Comparison of ENCODE assay signal across 8 cellular contexts in genomic region chr16:29805232-29806095, GRCh38. TPM values are rescaled to one million over a fixed set of nuclear protein-coding genes. Genes with fewer than 3 reads are reported as not detected.
A peak's percentile ranks its signal among the peaks of the same experiment; 100 is the strongest.
DNase-seq lines count a peak whose midpoint lies in the region; ATAC-seq and TF ChIP-seq lines count a peak whose summit lies in the region.

No MANE protein-coding gene starts in this region.

- peaks cover 43% of the 10 kb centered on the region for H3K4me1 Mint-ChIP-seq in activated CD8-positive, alpha-beta memory T cell treated with anti-CD3 and anti-CD28 coated beads, Interleukin-2, amount 10 ng/mL, durations not matched to agents 7 days and 5 days
- H3K4me1 Mint-ChIP-seq in effector memory CD8-positive, alpha-beta T cell (ENCODE audit: low read depth in 2 of 2): peaks cover 37 to 40% of the 10 kb centered on the region in 2 donors
- peaks cover 33% of the 10 kb centered on the region for H3K4me1 Mint-ChIP-seq in memory B cell

- H3K9me3 Mint-ChIP-seq in activated CD8-positive, alpha-beta memory T cell treated with anti-CD3 and anti-CD28 coated beads, Interleukin-2, amount 10 ng/mL, durations not matched to agents 7 days and 5 days (ENCODE audit: low read depth): no peaks in the 10 kb centered on the region
- no peaks in the 10 kb centered on the region for H3K9me3 Mint-ChIP-seq in effector memory CD8-positive, alpha-beta T cell
- no peaks in the 10 kb centered on the region for H3K9me3 Mint-ChIP-seq in memory B cell

- DNase-seq in COLO829 (ENCODE audit: low spot score) (peak; percentile 87), GM20000 (ENCODE audit: low spot score) (peak; percentile 95), HT-29 (ENCODE audit: low spot score) (peak; percentile 96), NOMO-1 (lab: John Stamatoyannopoulos, UW; ENCODE audit: unreplicated experiment in 2 of 2) (peak; percentile 95 to 98), memory B cell (ENCODE audit: low spot score in 2 of 2) (peak; percentile 91 to 96)
- DNase-seq in activated CD8-positive, alpha-beta memory T cell treated with anti-CD3 and anti-CD28 coated beads, Interleukin-2, amount 10 ng/mL, durations not matched to agents 7 days and 5 days: peak; percentile 99
- peak; percentile 95 to 97 (median 96) for DNase-seq in effector memory CD8-positive, alpha-beta T cell
- DNase-seq in stimulated activated CD4-positive, alpha-beta T cell treated with anti-CD3 and anti-CD28 coated beads, TNF-alpha, amount 100 ng/mL, for 48 hours (ENCODE audit: low read depth in 3 of 3): peak; percentile 92 to 96 (median 95)

- CTCF ChIA-PET in activated CD8-positive, alpha-beta memory T cell treated with anti-CD3 and anti-CD28 coated beads, Interleukin-2, amount 10 ng/mL, durations not matched to agents 7 days and 5 days (lab: Charles Lee): interaction anchor here (2.0 to 3.6 kb wide), 3 partner anchors 15 to 105 kb away, joined by 11 to 35 read pairs (median 29); partner anchors contain the start of gene KIF22

- no peak for TF ChIP-seq CTCF in GM20000 (IDR thresholded peaks at IDR 0.05; ENCODE audit: extremely low read depth, missing control alignments)

- peaks cover 57% of the 10 kb centered on the region for H3K36me3 Mint-ChIP-seq in activated CD8-positive, alpha-beta memory T cell treated with anti-CD3 and anti-CD28 coated beads, Interleukin-2, amount 10 ng/mL, durations not matched to agents 7 days and 5 days
- peaks cover 66% of the 10 kb centered on the region for H3K36me3 Mint-ChIP-seq in effector memory CD8-positive, alpha-beta T cell (ENCODE audit: insufficient read depth)
- H3K36me3 Mint-ChIP-seq in memory B cell: peaks cover 12% of the 10 kb centered on the region

- ATAC-seq in activated CD8-positive, alpha-beta memory T cell treated with anti-CD3 and anti-CD28 coated beads, Interleukin-2, amount 10 ng/mL, durations not matched to agents 7 days and 5 days: peak; percentile 70
- ATAC-seq in effector memory CD8-positive, alpha-beta T cell (replicated peaks): peak; percentile 60
- peak; percentile 75 for ATAC-seq in memory B cell (ENCODE audit: low read depth)

- H3K27ac Mint-ChIP-seq in activated CD8-positive, alpha-beta memory T cell treated with anti-CD3 and anti-CD28 coated beads, Interleukin-2, amount 10 ng/mL, durations not matched to agents 7 days and 5 days: peak overlapping the region; percentile 96
- H3K27ac Mint-ChIP-seq in effector memory CD8-positive, alpha-beta T cell: peak overlapping the region; percentile 95 to 98
- peak overlapping the region; percentile 98 for H3K27ac Mint-ChIP-seq in memory B cell

- H3K27me3 Mint-ChIP-seq in activated CD8-positive, alpha-beta memory T cell treated with anti-CD3 and anti-CD28 coated beads, Interleukin-2, amount 10 ng/mL, durations not matched to agents 7 days and 5 days: no peaks in the 10 kb centered on the region
- no peaks in the 10 kb centered on the region for H3K27me3 Mint-ChIP-seq in effector memory CD8-positive, alpha-beta T cell
- no peaks in the 10 kb centered on the region for H3K27me3 Mint-ChIP-seq in memory B cell

- H3K4me3 Mint-ChIP-seq in activated CD8-positive, alpha-beta memory T cell treated with anti-CD3 and anti-CD28 coated beads, Interleukin-2, amount 10 ng/mL, durations not matched to agents 7 days and 5 days: peak overlapping the region; percentile 94
- H3K4me3 Mint-ChIP-seq in effector memory CD8-positive, alpha-beta T cell: peak overlapping the region; percentile 93 to 96
- peak overlapping the region; percentile 100 for H3K4me3 Mint-ChIP-seq in memory B cell

RNA-seq across cellular contexts. Expression of gene MAZ, which starts 0.9 kb away (rescaled TPM):
- total RNA-seq in HT-29 (2014; rRNA removed; shearing (Covaris generic)): 795 and 814 TPM in 2 replicates
- total RNA-seq in activated CD8-positive, alpha-beta memory T cell treated with anti-CD3 and anti-CD28 coated beads, Interleukin-2, amount 10 ng/mL, durations not matched to agents 7 days and 5 days: 100 to 1,000 TPM; 411 to 434 TPM

RNA-seq across cellular contexts. Expression of gene PRRT2, which starts 6.5 kb away (rescaled TPM):
- total RNA-seq in HT-29 (2014; rRNA removed; shearing (Covaris generic)): 0.23 TPM in 1 of 2 replicates, not detected in the other
- 1 to 10 TPM in 1 of 2 experiments, under 1 TPM in 1; 0.85 to 1.1 TPM for total RNA-seq in activated CD8-positive, alpha-beta memory T cell treated with anti-CD3 and anti-CD28 coated beads, Interleukin-2, amount 10 ng/mL, durations not matched to agents 7 days and 5 days

RNA-seq across cellular contexts. Expression of gene PAGR1, which starts 10.5 kb away (rescaled TPM):
- total RNA-seq in HT-29 (2014; rRNA removed; shearing (Covaris generic)): 57.4 and 65.1 TPM in 2 replicates
- 10 to 100 TPM; 34.3 to 35.2 TPM for total RNA-seq in activated CD8-positive, alpha-beta memory T cell treated with anti-CD3 and anti-CD28 coated beads, Interleukin-2, amount 10 ng/mL, durations not matched to agents 7 days and 5 days

RNA-seq across cellular contexts. Expression of gene MVP, which starts 14.8 kb away (rescaled TPM):
- 157 and 185 TPM in 2 replicates for total RNA-seq in HT-29 (2014; rRNA removed; shearing (Covaris generic))
- 100 to 1,000 TPM; 110 to 123 TPM for total RNA-seq in activated CD8-positive, alpha-beta memory T cell treated with anti-CD3 and anti-CD28 coated beads, Interleukin-2, amount 10 ng/mL, durations not matched to agents 7 days and 5 days

RNA-seq across cellular contexts. Expression of gene KIF22, which starts 14.9 kb away (rescaled TPM):
- 127 and 134 TPM in 2 replicates for total RNA-seq in HT-29 (2014; rRNA removed; shearing (Covaris generic))
- 100 to 1,000 TPM; 205 to 266 TPM for total RNA-seq in activated CD8-positive, alpha-beta memory T cell treated with anti-CD3 and anti-CD28 coated beads, Interleukin-2, amount 10 ng/mL, durations not matched to agents 7 days and 5 days

Comparison
In these comparisons a context has a peak if more than half of its experiments do, and no peak if none do; other contexts are left out.
1. Peak in every context shown above with its lines: DNase-seq and ATAC-seq.